8 cellular contexts compared by ENCODE assay signal in genomic region chr13:31038834-31039552, GRCh38.
DNase-seq lines count a peak whose midpoint lies in the region; ATAC-seq, FAIRE-seq and TF ChIP-seq lines count a peak whose summit lies in the region.

No MANE protein-coding gene starts in this region.

- WGBS in prostate gland = 85% methylated on average over 7 of the region's 7 CpGs

- H3K9me3 ChIP-seq in astrocyte (ENCODE audit: insufficient read depth, low read depth, low read length) (no peaks in the 10 kb centered on the region), prostate gland (no peaks in the 10 kb centered on the region)

- FAIRE-seq in astrocyte (lab: Jason Lieb, UNC) = no peak

- H3K4me1 ChIP-seq in astrocyte (ENCODE audit: insufficient read depth, low read length) (peaks cover 9% of the 10 kb centered on the region), prostate gland (replicated peaks) (no peaks in the 10 kb centered on the region)

- no peak overlapping the region for H3K4me3 ChIP-seq in astrocyte (ENCODE audit: insufficient read depth, low read depth, low read length)
- H3K4me3 ChIP-seq in prostate gland = no peak overlapping the region

- H3K27me3 Mint-ChIP-seq in astrocyte (ENCODE audit: low read depth, unreplicated experiment) = peaks cover 44% of the 10 kb centered on the region

- H3K9me3 Mint-ChIP-seq in astrocyte (ENCODE audit: unreplicated experiment) = peaks cover 9% of the 10 kb centered on the region

- H3K27ac Mint-ChIP-seq in astrocyte (ENCODE audit: unreplicated experiment) = no peak overlapping the region

- peaks cover 16% of the 10 kb centered on the region for H3K4me1 Mint-ChIP-seq in astrocyte (ENCODE audit: low read depth, unreplicated experiment)

- H3K36me3 ChIP-seq in astrocyte (ENCODE audit: insufficient read depth, low read length) (no peaks in the 10 kb centered on the region), prostate gland (no peaks in the 10 kb centered on the region)

- DNase-seq in KG1 (lab: John Stamatoyannopoulos, UW) = peak; percentile 28
- DNase-seq in astrocyte (ENCODE audit: low read depth) = peak; percentile 95
- DNase-seq in Ammon's horn (ENCODE audit: low spot score) = no peak
- no peak for DNase-seq in left lobe of liver (ENCODE audit: low spot score)
- no peak for DNase-seq in prostate gland (ENCODE audit: low spot score)

- TF ChIP-seq POLR2A in prostate gland (IDR thresholded peaks at IDR 0.05) = no peak

- no peak overlapping the region for H3K4me3 Mint-ChIP-seq in astrocyte (ENCODE audit: unreplicated experiment)

- no peaks in the 10 kb centered on the region for H3K79me2 ChIP-seq in astrocyte (ENCODE audit: insufficient read depth, low read length)

- no peak overlapping the region for H2AFZ ChIP-seq in astrocyte (ENCODE audit: low read depth, low read length)

- H3K27me3 ChIP-seq in astrocyte (ENCODE audit: insufficient read depth, low read length) (peaks cover 9% of the 10 kb centered on the region), prostate gland (replicated peaks; ENCODE audit: insufficient read depth) (no peaks in the 10 kb centered on the region)

- no peaks in the 10 kb centered on the region for H3K36me3 Mint-ChIP-seq in astrocyte (ENCODE audit: low read depth, unreplicated experiment)

- ATAC-seq in GM18498 (IDR thresholded peaks at IDR 0.05; ENCODE audit: unreplicated experiment) (peak; percentile 81), GM21619 (IDR thresholded peaks at IDR 0.05; ENCODE audit: unreplicated experiment) (peak; percentile 83), esophagus mucosa (no peak), left lobe of liver (no peak)

- H3K9ac ChIP-seq in astrocyte (ENCODE audit: low read length) = no peak overlapping the region

- intact Hi-C loops in prostate gland (cut with DNase I) = no loop called here

- H3K4me2 ChIP-seq in astrocyte (ENCODE audit: low read length) = peak overlapping the region; percentile 39

- H4K20me1 ChIP-seq in astrocyte (ENCODE audit: insufficient read depth, low read length) = no peaks in the 10 kb centered on the region

- H3K27ac ChIP-seq in astrocyte (ENCODE audit: low read depth, low read length) (no peak overlapping the region), prostate gland (no peak overlapping the region)

- TF ChIP-seq CTCF in astrocyte (IDR thresholded peaks at IDR 0.05; ENCODE audit: insufficient read depth, low read depth, low read length) = no peak
- TF ChIP-seq CTCF in prostate gland (IDR thresholded peaks at IDR 0.05) = no peak

Comparison
In these comparisons a context has a peak if more than half of its experiments do, and no peak if none do; other contexts are left out.
1. ATAC-seq: peak in GM18498 (single experiment) and GM21619 (single experiment); none in esophagus mucosa (single experiment) and left lobe of liver (single experiment).
2. DNase-seq: peak in KG1 (single experiment) and astrocyte (single experiment); none in Ammon's horn (single experiment), left lobe of liver (single experiment) and prostate gland (single experiment).